16 cellular contexts compared by ENCODE assay signal in the genomic region with DNA sequence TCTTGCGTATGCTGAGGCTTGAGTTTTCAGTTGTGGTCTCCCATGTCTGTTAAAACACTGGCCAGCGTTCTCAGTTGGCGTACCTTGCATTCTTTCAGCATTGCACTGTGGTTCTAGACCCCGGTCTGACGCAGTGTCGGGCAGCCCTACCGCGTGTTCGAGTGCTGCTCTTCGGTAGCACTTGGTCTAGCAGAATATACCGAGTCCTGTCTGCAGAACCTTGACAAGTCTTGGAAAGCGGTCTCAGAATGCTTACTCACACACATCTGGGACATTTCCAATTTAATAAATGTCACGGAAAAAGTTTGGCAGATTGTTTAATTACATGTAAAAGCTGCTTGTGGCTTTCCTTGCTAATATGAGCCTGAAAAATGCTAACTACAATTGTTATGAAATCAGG. TPM values are rescaled to one million over a fixed set of nuclear protein-coding genes. Genes with fewer than 3 reads are reported as not detected.
A peak's percentile ranks its signal among the peaks of the same experiment; 100 is the strongest.
DNase-seq lines count a peak whose midpoint lies in the region; ATAC-seq and TF ChIP-seq lines count a peak whose summit lies in the region.
"Had no signal": no experiment of that assay in that cellular context is flagged by ENCODE, and none has a peak within 500 bp of the region (broad histone marks: within the 10 kb centered on the region; RNA-seq: fewer than 3 reads in every experiment).

No MANE protein-coding gene starts in this region.

- H3K27me3 Mint-ChIP-seq in endodermal cell (ENCODE audit: insufficient read depth), result no peaks in the 10 kb centered on the region
- H3K27me3 Mint-ChIP-seq in activated CD8-positive, alpha-beta T cell treated with anti-CD3 and anti-CD28 coated beads for 36 hours, result no peaks in the 10 kb centered on the region
- H3K27me3 Mint-ChIP-seq: B cell had no signal

- H3K9me2 ChIP-seq in GM23248 (ENCODE audit: insufficient read depth), result no peaks in the 10 kb centered on the region

- H3K4me3 ChIP-seq in AG04450 (ENCODE audit: low read depth, low read length) (no peak overlapping the region), GM23248 (peak overlapping the region; percentile 18; the same call in 1 of the 2 replicates), endodermal cell (ENCODE audit: low read length) (no peak overlapping the region)
- H3K4me3 ChIP-seq: colonic mucosa had no signal

- H3K4me2 ChIP-seq in GM23248 (ENCODE audit: unreplicated experiment), result peak overlapping the region; percentile 28

- H3K4me1 ChIP-seq in GM23248 (ENCODE audit: insufficient read depth) (peaks cover 37% of the 10 kb centered on the region), endodermal cell (ENCODE audit: control insufficient read depth, insufficient read depth, low read length) (peaks cover 9% of the 10 kb centered on the region)
- H3K4me1 ChIP-seq: colonic mucosa had no signal

- peaks cover 56% of the 10 kb centered on the region for H3K36me3 Mint-ChIP-seq in endodermal cell (ENCODE audit: low read depth)
- peaks cover 13% of the 10 kb centered on the region for H3K36me3 Mint-ChIP-seq in activated CD8-positive, alpha-beta T cell treated with anti-CD3 and anti-CD28 coated beads for 36 hours (ENCODE audit: low read depth)

- 0 out of 2 replicates have a peak overlapping the region, but pooled peaks have one; percentile 30 for H3K9ac ChIP-seq in GM23248
- no peak overlapping the region for H3K9ac ChIP-seq in endodermal cell (ENCODE audit: extremely low read depth, low read length, poor library complexity, severe bottlenecking)

- peaks cover 67% of the 10 kb centered on the region for H3K79me2 ChIP-seq in GM23248 (ENCODE audit: insufficient read depth)

- peak overlapping the region; percentile 78 for H3K27ac Mint-ChIP-seq in endodermal cell
- no peak overlapping the region for H3K27ac Mint-ChIP-seq in activated CD8-positive, alpha-beta T cell treated with anti-CD3 and anti-CD28 coated beads for 36 hours
- H3K27ac Mint-ChIP-seq: B cell had no signal

- H3F3A ChIP-seq in GM23248 (ENCODE audit: insufficient read depth), result peaks cover 8% of the 10 kb centered on the region

- CTCF ChIA-PET in AG04450 (lab: Charles Lee), result interaction anchor here (0.7 kb wide), 1 partner anchor 24 kb away, joined by 5 read pairs; no protein-coding TSS in a partner anchor
- CTCF ChIA-PET in activated CD8-positive, alpha-beta T cell treated with anti-CD3 and anti-CD28 coated beads for 36 hours (lab: Charles Lee), result no interaction called here

- POLR2A ChIA-PET in AG04450 (lab: Yijun Ruan, JAX), result interaction anchor here (0.6 kb wide), 1 partner anchor 100 kb away, joined by 7 read pairs; no protein-coding TSS in a partner anchor
- POLR2A ChIA-PET in activated CD8-positive, alpha-beta T cell treated with anti-CD3 and anti-CD28 coated beads for 36 hours (lab: Charles Lee), result no interaction called here

- no peak for TF ChIP-seq CTCF in AG04450 (IDR thresholded peaks at IDR 0.05; ENCODE audit: low read depth, low read length)
- TF ChIP-seq CTCF in endodermal cell (conservative IDR thresholded peaks at IDR 0.05), result no peak
- TF ChIP-seq CTCF in activated CD8-positive, alpha-beta T cell treated with anti-CD3 and anti-CD28 coated beads for 36 hours (IDR thresholded peaks at IDR 0.05), result no peak

- no peaks in the 10 kb centered on the region for H3K27me3 ChIP-seq in AG04450 (ENCODE audit: control insufficient read depth, insufficient read depth, low read length)
- no peaks in the 10 kb centered on the region for H3K27me3 ChIP-seq in GM23248 (replicated peaks; ENCODE audit: insufficient read depth)
- no peaks in the 10 kb centered on the region for H3K27me3 ChIP-seq in endodermal cell (ENCODE audit: control insufficient read depth, insufficient read depth, low read length, poor library complexity, severe bottlenecking)
- H3K27me3 ChIP-seq: colonic mucosa had no signal

- no peak for ATAC-seq in activated CD8-positive, alpha-beta T cell treated with anti-CD3 and anti-CD28 coated beads for 36 hours

- H3K36me3 ChIP-seq in GM23248 (ENCODE audit: low read depth) (no peaks in the 10 kb centered on the region), endodermal cell (ENCODE audit: control insufficient read depth, insufficient read depth, low read length) (peaks cover 86% of the 10 kb centered on the region)
- H3K36me3 ChIP-seq: colonic mucosa had no signal

- no peak overlapping the region for H2AFZ ChIP-seq in GM23248

- 8 to 11% methylated on average over 13 of the region's 13 CpGs for WGBS in GM23248 (ENCODE audit: low coverage in 1 of 2, low lambda C conversion rate in 2 of 2, missing lambda C conversion rate in 2 of 2), 2 experiments
- WGBS in endodermal cell (ENCODE audit: insufficient coverage in 1 of 2, insufficient read length in 1 of 2), 2 experiments, result 93 to 97% methylated on average over 13 of the region's 13 CpGs

- H4K20me1 ChIP-seq in GM23248 (ENCODE audit: insufficient read depth), result peaks cover 4% of the 10 kb centered on the region; the same call in 1 of the 2 replicates

- H3K9me3 Mint-ChIP-seq in endodermal cell, result no peaks in the 10 kb centered on the region
- H3K9me3 Mint-ChIP-seq in activated CD8-positive, alpha-beta T cell treated with anti-CD3 and anti-CD28 coated beads for 36 hours, result no peaks in the 10 kb centered on the region

- DNase-seq in AG04450 (ENCODE audit: low read depth, low spot score) (no peak), GM23248 (peak; percentile 91), endodermal cell (no peak), iris pigment epithelial cell (ENCODE audit: low read depth) (peak; percentile 44), SKM-1 (lab: John Stamatoyannopoulos, UW; ENCODE audit: unreplicated experiment) (no peak), NCI-H774 (lab: John Stamatoyannopoulos, UW) (no peak)
- no peak for DNase-seq in stimulated activated CD4-positive, alpha-beta T cell treated with anti-CD3 and anti-CD28 coated beads, Interleukin-4, amount 100 ng/mL, for 24 hours
- no peak for DNase-seq in activated CD8-positive, alpha-beta T cell treated with anti-CD3 and anti-CD28 coated beads for 36 hours
- DNase-seq: activated CD4-positive, CD25-positive, alpha-beta regulatory T cell; activated gamma-delta T cell; anterior cingulate cortex; colonic mucosa; kidney; NCI-H2029; NCI-H446 treated with DMSO at 0.1 percent for 48 hours had no signal

- peak overlapping the region; percentile 21 for H3K27ac ChIP-seq in AG04450 (ENCODE audit: low read depth, low read length)
- H3K27ac ChIP-seq in GM23248, result peak overlapping the region; percentile 66
- no peak overlapping the region for H3K27ac ChIP-seq in endodermal cell (ENCODE audit: low read depth, low read length)
- H3K27ac ChIP-seq: colonic mucosa had no signal

- in situ Hi-C loops in GM23248 (cut with MboI), result no loop called here

- H3K4me3 Mint-ChIP-seq in endodermal cell, result no peak overlapping the region
- H3K4me3 Mint-ChIP-seq in activated CD8-positive, alpha-beta T cell treated with anti-CD3 and anti-CD28 coated beads for 36 hours, result no peak overlapping the region
- H3K4me3 Mint-ChIP-seq: B cell had no signal

- peaks cover 34% of the 10 kb centered on the region for H3K4me1 Mint-ChIP-seq in endodermal cell
- peaks cover 12% of the 10 kb centered on the region for H3K4me1 Mint-ChIP-seq in activated CD8-positive, alpha-beta T cell treated with anti-CD3 and anti-CD28 coated beads for 36 hours (ENCODE audit: low read depth)
- H3K4me1 Mint-ChIP-seq: B cell had no signal

- intact Hi-C loops in activated CD8-positive, alpha-beta T cell treated with anti-CD3 and anti-CD28 coated beads for 36 hours (cut with micrococcal nuclease), result no loop called here

- H3K9me3 ChIP-seq in AG04450 (ENCODE audit: control insufficient read depth, insufficient read depth, low read length) (no peaks in the 10 kb centered on the region), GM23248 (ENCODE audit: low read depth) (no peaks in the 10 kb centered on the region), endodermal cell (ENCODE audit: control insufficient read depth, low read length) (no peaks in the 10 kb centered on the region)
- H3K9me3 ChIP-seq: colonic mucosa had no signal

RNA-seq across cellular contexts. Expression of gene PPFIA1, which starts 32.6 kb away (rescaled TPM):
- polyA plus RNA-seq in AG04450 (2011; rRNA removed) (32.9 and 39.9 TPM in 2 replicates), GM23248 (2016; fragmentation: Nextera tagmentation; extraction: Ambion mirVana) (19.9 and 22.8 TPM in 2 replicates)
- 91.4 and 113 TPM in 2 replicates for polyA minus RNA-seq in AG04450 (2011; rRNA and poly(A)+ RNA removed)
- 30.2 and 36.9 TPM in 2 replicates for total RNA-seq in GM23248 (2014; rRNA removed; shearing (Covaris generic))
- 100 to 1,000 TPM; 105 to 118 TPM for total RNA-seq in endodermal cell
- 47.1 TPM for polyA plus RNA-seq in endodermal cell (2013, experiment 1 of 2)
- 42.1 TPM for polyA plus RNA-seq in endodermal cell (2013, experiment 2 of 2)
- total RNA-seq in activated CD8-positive, alpha-beta T cell treated with anti-CD3 and anti-CD28 coated beads for 36 hours, result 10 to 100 TPM; 27.2 to 30.9 TPM

Comparison
In these comparisons a context has a peak if more than half of its experiments do, and no peak if none do; other contexts are left out.
1. DNase-seq: peak in GM23248 (single experiment) and iris pigment epithelial cell (single experiment); none in AG04450 (single experiment), endodermal cell (single experiment), SKM-1 (single experiment), stimulated activated CD4-positive, alpha-beta T cell treated with anti-CD3 and anti-CD28 coated beads, Interleukin-4, amount 100 ng/mL, for 24 hours (single experiment), NCI-H774 (single experiment) and activated CD8-positive, alpha-beta T cell treated with anti-CD3 and anti-CD28 coated beads for 36 hours (single experiment).